8 cellular contexts compared by ENCODE assay signal in genomic region chr9:120874861-120875565, GRCh38. TPM values are rescaled to one million over a fixed set of nuclear protein-coding genes. Genes with fewer than 3 reads are reported as not detected.
A peak's percentile ranks its signal among the peaks of the same experiment; 100 is the strongest.
DNase-seq lines count a peak whose midpoint lies in the region; ATAC-seq and TF ChIP-seq lines count a peak whose summit lies in the region.

No MANE protein-coding gene starts in this region.

- peak overlapping the region; percentile 92 for H3K27ac Mint-ChIP-seq in activated T-cell treated with anti-CD3 and anti-CD28 coated beads, Interleukin-2, amount 50 U/mL, for 24 hours
- H3K27ac Mint-ChIP-seq in T-cell = peak overlapping the region; percentile 84 to 90

- CTCF ChIA-PET in T-cell (lab: Charles Lee) = interaction anchor here in 1 of 2 donors (0.5 to 2.4 kb wide), 2 partner anchors 8 to 56 kb away, joined by 6 read pairs; no protein-coding TSS in a partner anchor

- no peak for TF ChIP-seq EP300 in suprapubic skin (IDR thresholded peaks at IDR 0.05)

- no peaks in the 10 kb centered on the region for H3K27me3 Mint-ChIP-seq in activated T-cell treated with anti-CD3 and anti-CD28 coated beads, Interleukin-2, amount 50 U/mL, for 24 hours
- H3K27me3 Mint-ChIP-seq in T-cell = no peaks in the 10 kb centered on the region

- TF ChIP-seq POLR2A in suprapubic skin (IDR thresholded peaks at IDR 0.05) = no peak

- TF ChIP-seq CTCF in fibroblast of mammary gland (conservative IDR thresholded peaks at IDR 0.05; ENCODE audit: control insufficient read depth, insufficient read depth, low read depth, low read length) (no peak), suprapubic skin (IDR thresholded peaks at IDR 0.05) (no peak)

- H3K4me3 ChIP-seq in fibroblast of mammary gland (ENCODE audit: control insufficient read depth, low read depth, low read length) (peak overlapping the region; percentile 72), suprapubic skin (no peak overlapping the region)

- H3K9me3 Mint-ChIP-seq in activated T-cell treated with anti-CD3 and anti-CD28 coated beads, Interleukin-2, amount 50 U/mL, for 24 hours = no peaks in the 10 kb centered on the region
- no peaks in the 10 kb centered on the region for H3K9me3 Mint-ChIP-seq in T-cell

- ATAC-seq in T-cell (replicated peaks in 1 of 4) (no peak), HG03521 (IDR thresholded peaks at IDR 0.05; ENCODE audit: unreplicated experiment) (no peak)

- POLR2A ChIA-PET in T-cell (lab: Charles Lee) = interaction anchor here in 1 of 2 donors (0.6 kb wide), 1 partner anchor 57 kb away, joined by 3 read pairs; no protein-coding TSS in a partner anchor

- H3K36me3 Mint-ChIP-seq in activated T-cell treated with anti-CD3 and anti-CD28 coated beads, Interleukin-2, amount 50 U/mL, for 24 hours (ENCODE audit: low read depth) = peaks cover 68% of the 10 kb centered on the region
- H3K36me3 Mint-ChIP-seq in T-cell = peaks cover 29% of the 10 kb centered on the region

- no peaks in the 10 kb centered on the region for H3K36me3 ChIP-seq in suprapubic skin

- H3K4me1 Mint-ChIP-seq in activated T-cell treated with anti-CD3 and anti-CD28 coated beads, Interleukin-2, amount 50 U/mL, for 24 hours (ENCODE audit: low read depth) = peaks cover 76% of the 10 kb centered on the region
- H3K4me1 Mint-ChIP-seq in T-cell = peaks cover 62 to 70% (median 65%) of the 10 kb centered on the region in 3 donors

- H3K9me3 ChIP-seq in suprapubic skin = no peaks in the 10 kb centered on the region

- peaks cover 26% of the 10 kb centered on the region for H3K4me1 ChIP-seq in suprapubic skin

- no peaks in the 10 kb centered on the region for H3K27me3 ChIP-seq in suprapubic skin

- peak overlapping the region; percentile 17 for H3K27ac ChIP-seq in suprapubic skin

- no peak for DNase-seq in activated T-cell treated with anti-CD3 and anti-CD28 coated beads, Interleukin-2, amount 50 U/mL, for 24 hours
- no peak for DNase-seq in activated T-cell treated with anti-CD3 and anti-CD28 coated beads, Interleukin-2, amount 50 U/mL, for 1 hour
- DNase-seq in T-cell = no peak
- no peak for DNase-seq in fibroblast of mammary gland (ENCODE audit: low read depth)
- no peak for DNase-seq in suprapubic skin (ENCODE audit: low spot score in 2 of 2)
- DNase-seq in islet precursor cell = no peak
- DNase-seq in HCEC 1CT = no peak

- peak overlapping the region; percentile 87 for H3K4me3 Mint-ChIP-seq in activated T-cell treated with anti-CD3 and anti-CD28 coated beads, Interleukin-2, amount 50 U/mL, for 24 hours
- H3K4me3 Mint-ChIP-seq in T-cell = peak overlapping the region; percentile 68 to 86 (median 82)

- 57% methylated on average over 6 of the region's 6 CpGs for WGBS in suprapubic skin

RNA-seq across cellular contexts. Expression of gene PHF19, which starts 2.0 kb away (rescaled TPM):
- total RNA-seq in T-cell (100 to 1,000 TPM in 4 of 5 donors, 10 to 100 TPM in 1; 92.8 to 184 (median 166) TPM), suprapubic skin (10 to 100 TPM; 11.3 to 15.5 (median 13.8) TPM)

RNA-seq across cellular contexts. Expression of gene PSMD5, which starts 32.3 kb away (rescaled TPM):
- total RNA-seq in T-cell (10 to 100 TPM; 27.5 to 55.2 (median 47.7) TPM), suprapubic skin (10 to 100 TPM; 30.7 to 47.7 (median 33.0) TPM)

RNA-seq across cellular contexts. Expression of gene TRAF1, which starts 51.6 kb away (rescaled TPM):
- total RNA-seq in T-cell = 100 to 1,000 TPM in 3 of 5 donors, 10 to 100 TPM in 2; 67.6 to 170 (median 157) TPM
- 10 to 100 TPM in 1 of 4 donors, 1 to 10 TPM in 3; 3.5 to 12.2 (median 7.5) TPM for total RNA-seq in suprapubic skin

Comparison
In these comparisons a context has a peak if more than half of its experiments do, and no peak if none do; other contexts are left out.
1. RNA of gene PHF19, which starts 2.0 kb away (total RNA-seq): 92.8 to 184 TPM in T-cell; 11.3 to 15.5 TPM in suprapubic skin; every median in the first group is over 4 times any median in the second.
2. RNA of gene TRAF1, which starts 51.6 kb away (total RNA-seq): 67.6 to 170 TPM in T-cell; 3.5 to 12.2 TPM in suprapubic skin; every median in the first group is over 4 times any median in the second.